In genomic region chr19:14440049-14440448, GRCh38 we compare ENCODE assay signal across 8 cellular contexts. TPM values are rescaled to one million over a fixed set of nuclear protein-coding genes. Genes with fewer than 3 reads are reported as not detected.
DNase-seq lines count a peak whose midpoint lies in the region; ATAC-seq and TF ChIP-seq lines count a peak whose summit lies in the region.

No MANE protein-coding gene starts in this region.

- peak; percentile 77 for ATAC-seq in HG02623 (IDR thresholded peaks at IDR 0.05; ENCODE audit: unreplicated experiment)

- no peaks in the 10 kb centered on the region for H3K9me3 Mint-ChIP-seq in activated naive CD4-positive, alpha-beta T cell treated with anti-CD3 and anti-CD28 coated beads for 36 hours
- H3K9me3 Mint-ChIP-seq in Calu3 (ENCODE audit: low read depth, unreplicated experiment), result no peaks in the 10 kb centered on the region

- CTCF ChIA-PET in activated naive CD4-positive, alpha-beta T cell treated with anti-CD3 and anti-CD28 coated beads for 36 hours (lab: Charles Lee), result interaction anchor here (1.2 kb wide), 1 partner anchor 32 kb away, joined by 4 read pairs; no protein-coding TSS in a partner anchor
- CTCF ChIA-PET in Calu3 (lab: Charles Lee), result no interaction called here

- H3K4me3 Mint-ChIP-seq in activated naive CD4-positive, alpha-beta T cell treated with anti-CD3 and anti-CD28 coated beads for 36 hours, result peak overlapping the region; percentile 83
- no peak overlapping the region for H3K4me3 Mint-ChIP-seq in Calu3 (ENCODE audit: low read depth, unreplicated experiment)

- H3K4me1 Mint-ChIP-seq in activated naive CD4-positive, alpha-beta T cell treated with anti-CD3 and anti-CD28 coated beads for 36 hours (ENCODE audit: low read depth), result peaks cover 48% of the 10 kb centered on the region
- peaks cover 12% of the 10 kb centered on the region for H3K4me1 Mint-ChIP-seq in Calu3 (ENCODE audit: low read depth, unreplicated experiment)

- peak; percentile 33; the same call in 1 of the 2 replicates for TF ChIP-seq POLR2A in Raji (IDR thresholded peaks at IDR 0.05; ENCODE audit: insufficient read depth, low read depth, low read length)
- no peak for TF ChIP-seq POLR2A in lower leg skin (IDR thresholded peaks at IDR 0.05)

- DNase-seq in GM10266 (ENCODE audit: extremely low spot score) (peak; percentile 93), lower leg skin (ENCODE audit: low spot score in 2 of 2) (peak; percentile 54 to 93), Calu3 (no peak), retina (no peak)
- DNase-seq in activated naive CD4-positive, alpha-beta T cell treated with anti-CD3 and anti-CD28 coated beads for 36 hours, result peak; percentile 91
- DNase-seq in stimulated activated CD8-positive, alpha-beta memory T cell treated with anti-CD3 and anti-CD28 coated beads, Interleukin-2, amount 100 ng/mL, for 48 hours (ENCODE audit: low read depth in 2 of 2), result peak; percentile 66 to 77

- no peak overlapping the region for H3K4me3 ChIP-seq in lower leg skin (ENCODE audit: low read depth, poor library complexity, severe bottlenecking)

- 54 to 55% methylated on average over 9 of the region's 9 CpGs for WGBS in lower leg skin, 2 donors

- no peaks in the 10 kb centered on the region for H3K27me3 Mint-ChIP-seq in activated naive CD4-positive, alpha-beta T cell treated with anti-CD3 and anti-CD28 coated beads for 36 hours (ENCODE audit: low read depth)
- no peaks in the 10 kb centered on the region for H3K27me3 Mint-ChIP-seq in Calu3 (ENCODE audit: unreplicated experiment)

- BruUV-seq in Calu3 (replicated peaks; lab: Mats Ljungman, UMichigan), result no TSS peak

- TF ChIP-seq CTCF in GM10266 (IDR thresholded peaks at IDR 0.05; ENCODE audit: control insufficient read depth, insufficient read depth, low read depth, missing control alignments), result no peak
- no peak for TF ChIP-seq CTCF in lower leg skin (IDR thresholded peaks at IDR 0.05)
- TF ChIP-seq CTCF in Calu3 (IDR thresholded peaks at IDR 0.05; ENCODE audit: unreplicated experiment), result no peak

- H3K27ac Mint-ChIP-seq in activated naive CD4-positive, alpha-beta T cell treated with anti-CD3 and anti-CD28 coated beads for 36 hours, result peak overlapping the region; percentile 93
- no peak overlapping the region for H3K27ac Mint-ChIP-seq in Calu3 (ENCODE audit: unreplicated experiment)

- H3K36me3 Mint-ChIP-seq in activated naive CD4-positive, alpha-beta T cell treated with anti-CD3 and anti-CD28 coated beads for 36 hours (ENCODE audit: low read depth), result peaks cover 23% of the 10 kb centered on the region
- H3K36me3 Mint-ChIP-seq in Calu3 (ENCODE audit: insufficient read depth, unreplicated experiment), result peaks cover 17% of the 10 kb centered on the region

- intact Hi-C loops in activated naive CD4-positive, alpha-beta T cell treated with anti-CD3 and anti-CD28 coated beads for 36 hours (cut with micrococcal nuclease), result loop anchor here (1.0 kb wide), 1 partner anchor 21 kb away; the partner anchor contains the start of gene DDX39A
- intact Hi-C loops in lower leg skin (cut with DNase I; ENCODE audit: low total_unique reads), result no loop called here
- intact Hi-C loops in Calu3 (cut with micrococcal nuclease; ENCODE audit: unreplicated experiment), result no loop called here

RNA-seq across cellular contexts. Expression of gene PKN1, which starts 6.9 kb away (rescaled TPM):
- total RNA-seq in activated naive CD4-positive, alpha-beta T cell treated with anti-CD3 and anti-CD28 coated beads for 36 hours, result 100 to 1,000 TPM; 159 to 164 TPM
- total RNA-seq in lower leg skin, result 10 to 100 TPM; 13.2 to 30.9 (median 16.4) TPM
- 138 and 139 TPM in 2 replicates for total RNA-seq in Calu3 (2022)

RNA-seq across cellular contexts. Expression of gene DDX39A, which starts 20.9 kb away (rescaled TPM):
- 100 to 1,000 TPM; 219 to 227 TPM for total RNA-seq in activated naive CD4-positive, alpha-beta T cell treated with anti-CD3 and anti-CD28 coated beads for 36 hours
- total RNA-seq in lower leg skin (100 to 1,000 TPM in 1 of 4 donors, 10 to 100 TPM in 3; 65.7 to 128 (median 76.4) TPM), Calu3 (2022) (96.1 and 104 TPM in 2 replicates)

RNA-seq across cellular contexts. Expression of gene PTGER1, which starts 35.1 kb away (rescaled TPM):
- not detected for total RNA-seq in activated naive CD4-positive, alpha-beta T cell treated with anti-CD3 and anti-CD28 coated beads for 36 hours
- total RNA-seq in lower leg skin (under 1 TPM in 1 of 4 donors, not detected in 3; 0.62 TPM), Calu3 (2022) (1.2 and 1.3 TPM in 2 replicates)

RNA-seq across cellular contexts. Expression of gene GIPC1, which starts 55.9 kb away (rescaled TPM):
- 10 to 100 TPM; 15.4 to 16.5 TPM for total RNA-seq in activated naive CD4-positive, alpha-beta T cell treated with anti-CD3 and anti-CD28 coated beads for 36 hours
- 100 to 1,000 TPM; 135 to 217 (median 164) TPM for total RNA-seq in lower leg skin
- total RNA-seq in Calu3 (2022), result 134 and 139 TPM in 2 replicates

RNA-seq across cellular contexts. Expression of gene ADGRE5, which starts 58.8 kb away (rescaled TPM):
- total RNA-seq in activated naive CD4-positive, alpha-beta T cell treated with anti-CD3 and anti-CD28 coated beads for 36 hours, result 100 to 1,000 TPM; 173 to 187 TPM
- total RNA-seq in lower leg skin (10 to 100 TPM in 3 of 4 donors, 1 to 10 TPM in 1; 8.0 to 18.6 (median 15.6) TPM), Calu3 (2022) (72.0 and 90.5 TPM in 2 replicates)

Comparison
In these comparisons a context has a peak if more than half of its experiments do, and no peak if none do; other contexts are left out.
1. DNase-seq: peak in GM10266 (single experiment), activated naive CD4-positive, alpha-beta T cell treated with anti-CD3 and anti-CD28 coated beads for 36 hours (single experiment), lower leg skin (2 of 2) and stimulated activated CD8-positive, alpha-beta memory T cell treated with anti-CD3 and anti-CD28 coated beads, Interleukin-2, amount 100 ng/mL, for 48 hours (2 of 2); none in Calu3 (single experiment) and retina (single experiment).